Comparison of ENCODE assay signal across 12 cellular contexts in the genomic region with DNA sequence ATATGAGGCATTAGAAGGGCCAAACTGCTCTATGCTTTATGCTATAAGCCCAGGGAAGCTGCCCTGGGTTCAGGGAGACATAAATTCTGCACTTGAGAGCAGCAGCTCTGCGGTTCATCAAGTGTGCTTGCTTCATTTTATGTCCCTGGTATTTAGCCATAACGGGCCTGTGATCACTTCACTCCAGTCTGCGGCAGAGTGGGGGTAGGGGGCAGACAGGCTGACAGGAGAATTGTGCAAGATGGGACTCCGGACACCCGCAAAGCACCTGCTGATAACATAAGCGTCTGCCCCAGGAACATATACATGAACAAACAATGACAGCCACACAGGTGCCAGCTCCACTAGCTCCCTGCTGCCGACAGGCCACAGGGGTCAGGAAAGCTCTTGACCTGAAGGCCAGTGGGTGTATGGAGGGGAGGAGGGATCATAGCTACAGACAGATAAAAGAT. TPM values are rescaled to one million over a fixed set of nuclear protein-coding genes. Genes with fewer than 3 reads are reported as not detected.
DNase-seq lines count a peak whose midpoint lies in the region; ATAC-seq lines count a peak whose summit lies in the region.
"Had no signal": no experiment of that assay in that cellular context is flagged by ENCODE, and none has a peak within 500 bp of the region (broad histone marks: within the 10 kb centered on the region; RNA-seq: fewer than 3 reads in every experiment).

No MANE protein-coding gene starts in this region.

- ATAC-seq in left lobe of liver (peak; percentile 89), GM21447 (IDR thresholded peaks at IDR 0.05; ENCODE audit: unreplicated experiment) (no peak), GM19463 (IDR thresholded peaks at IDR 0.05; ENCODE audit: unreplicated experiment) (no peak), HG02981 (IDR thresholded peaks at IDR 0.05; ENCODE audit: unreplicated experiment) (no peak)
- ATAC-seq: activated CD8-positive, alpha-beta T cell treated with anti-CD3 and anti-CD28 coated beads, Interleukin-2, amount 10 ng/mL, durations not matched to agents 7 days and 5 days; gastroesophageal sphincter had no signal

- DNase-seq in DMS53 treated with DMSO at 0.1 percent for 48 hours (lab: John Stamatoyannopoulos, UW; ENCODE audit: unreplicated experiment) (peak; percentile 78), NCI-H146 (lab: John Stamatoyannopoulos, UW) (peak; percentile 82), NOMO-1 treated with dmso at 0.1 percent for 144 hours (lab: John Stamatoyannopoulos, UW; ENCODE audit: unreplicated experiment) (peak; percentile 31), left lobe of liver (ENCODE audit: low spot score) (peak; percentile 93), GM19238 (ENCODE audit: insufficient read length, low spot score) (no peak)
- DNase-seq: activated CD8-positive, alpha-beta T cell treated with anti-CD3 and anti-CD28 coated beads, Interleukin-2, amount 10 ng/mL, durations not matched to agents 7 days and 5 days; NCI-H1048; RPMI8226 had no signal

RNA-seq across cellular contexts. Expression of a gene that starts 56.1 kb away (rescaled TPM):
- total RNA-seq in left lobe of liver: 48.7 TPM
